Comparison of ENCODE assay signal across 1 cellular context in the genomic region with DNA sequence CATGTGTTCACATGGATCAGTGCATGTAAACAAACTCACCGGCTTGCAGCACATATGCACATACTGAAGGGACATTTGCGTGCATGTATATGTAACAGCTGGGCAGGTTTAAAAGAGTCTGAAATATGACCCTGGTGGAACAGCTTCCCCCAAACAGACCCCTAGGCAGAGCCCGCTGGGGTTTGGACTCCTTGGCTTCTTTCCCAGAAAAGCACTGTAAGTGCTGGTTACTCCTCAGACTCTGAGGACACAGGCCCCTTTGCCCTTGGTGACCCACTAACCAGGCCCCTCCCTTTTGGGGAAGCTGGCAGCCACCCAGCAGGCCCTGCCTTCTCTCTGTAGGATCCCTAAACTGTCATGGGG.
TF ChIP-seq lines count a peak whose summit lies in the region.

No MANE protein-coding gene starts in this region.

TF ChIP-seq in HepG2, 621 proteins besides CTCF, POLR2A, EP300 and RAD21 (continued from another document):
- TF ChIP-seq, protein P1, sequence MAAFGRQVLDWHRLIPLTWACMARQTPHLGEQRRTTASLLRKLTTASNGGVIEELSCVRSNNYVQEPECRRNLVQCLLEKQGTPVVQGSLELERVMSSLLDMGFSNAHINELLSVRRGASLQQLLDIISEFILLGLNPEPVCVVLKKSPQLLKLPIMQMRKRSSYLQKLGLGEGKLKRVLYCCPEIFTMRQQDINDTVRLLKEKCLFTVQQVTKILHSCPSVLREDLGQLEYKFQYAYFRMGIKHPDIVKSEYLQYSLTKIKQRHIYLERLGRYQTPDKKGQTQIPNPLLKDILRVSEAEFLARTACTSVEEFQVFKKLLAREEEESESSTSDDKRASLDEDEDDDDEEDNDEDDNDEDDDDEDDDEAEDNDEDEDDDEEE (CRISPR knock-in tag; IDR thresholded peaks at IDR 0.05): no peak
- TF ChIP-seq, protein P2, sequence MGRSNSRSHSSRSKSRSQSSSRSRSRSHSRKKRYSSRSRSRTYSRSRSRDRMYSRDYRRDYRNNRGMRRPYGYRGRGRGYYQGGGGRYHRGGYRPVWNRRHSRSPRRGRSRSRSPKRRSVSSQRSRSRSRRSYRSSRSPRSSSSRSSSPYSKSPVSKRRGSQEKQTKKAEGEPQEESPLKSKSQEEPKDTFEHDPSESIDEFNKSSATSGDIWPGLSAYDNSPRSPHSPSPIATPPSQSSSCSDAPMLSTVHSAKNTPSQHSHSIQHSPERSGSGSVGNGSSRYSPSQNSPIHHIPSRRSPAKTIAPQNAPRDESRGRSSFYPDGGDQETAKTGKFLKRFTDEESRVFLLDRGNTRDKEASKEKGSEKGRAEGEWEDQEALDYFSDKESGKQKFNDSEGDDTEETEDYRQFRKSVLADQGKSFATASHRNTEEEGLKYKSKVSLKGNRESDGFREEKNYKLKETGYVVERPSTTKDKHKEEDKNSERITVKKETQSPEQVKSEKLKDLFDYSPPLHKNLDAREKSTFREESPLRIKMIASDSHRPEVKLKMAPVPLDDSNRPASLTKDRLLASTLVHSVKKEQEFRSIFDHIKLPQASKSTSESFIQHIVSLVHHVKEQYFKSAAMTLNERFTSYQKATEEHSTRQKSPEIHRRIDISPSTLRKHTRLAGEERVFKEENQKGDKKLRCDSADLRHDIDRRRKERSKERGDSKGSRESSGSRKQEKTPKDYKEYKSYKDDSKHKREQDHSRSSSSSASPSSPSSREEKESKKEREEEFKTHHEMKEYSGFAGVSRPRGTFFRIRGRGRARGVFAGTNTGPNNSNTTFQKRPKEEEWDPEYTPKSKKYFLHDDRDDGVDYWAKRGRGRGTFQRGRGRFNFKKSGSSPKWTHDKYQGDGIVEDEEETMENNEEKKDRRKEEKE (IDR thresholded peaks at IDR 0.05): no peak
- TF ChIP-seq HNF4A (CRISPR knock-in tag; IDR thresholded peaks at IDR 0.05) (no peak), REXO4 (CRISPR knock-in tag; IDR thresholded peaks at IDR 0.05; ENCODE audit: borderline replicate concordance) (no peak)
